ENCODE assay signal across 19 cellular contexts in genomic region chr9:14057347-14058077, GRCh38.
DNase-seq lines count a peak whose midpoint lies in the region; ATAC-seq, FAIRE-seq and TF ChIP-seq lines count a peak whose summit lies in the region.
"Had no signal": no experiment of that assay in that cellular context is flagged by ENCODE, and none has a peak within 500 bp of the region (broad histone marks: within the 10 kb centered on the region; RNA-seq: fewer than 3 reads in every experiment).

No MANE protein-coding gene starts in this region.

- peak overlapping the region in 2 of 3 experiments; percentile 13 to 25 for H3K4me3 Mint-ChIP-seq in nephron
- H3K4me3 Mint-ChIP-seq: HFFc6 had no signal

- H3K9me3 ChIP-seq in K562 (replicated peaks; ENCODE audit: control insufficient read depth, insufficient read depth, low read depth, low read length) (no peaks in the 10 kb centered on the region), esophagus squamous epithelium (no peaks in the 10 kb centered on the region)

- in situ Hi-C loops in K562 (cut with MboI) = no loop called here

- no peaks in the 10 kb centered on the region for H3K79me2 ChIP-seq in K562 (ENCODE audit: control insufficient read depth, insufficient read depth, low read length)

- intact Hi-C loops in K562 (cut with micrococcal nuclease) = no loop called here
- intact Hi-C loops in esophagus squamous epithelium (cut with DNase I) = no loop called here

- POLR2A ChIA-PET in K562 (lab: Yijun Ruan, JAX) = no interaction called here

- H3K9ac ChIP-seq in K562 (ENCODE audit: insufficient read depth in 1 of 2, low read depth in 2 of 2, low read length in 2 of 2) = no peak overlapping the region

- H3K9me3 Mint-ChIP-seq in nephron = no peaks in the 10 kb centered on the region
- H3K9me3 Mint-ChIP-seq: HFFc6 had no signal

- peaks cover 0 to 5% of the 10 kb centered on the region in 2 experiments; a peak in 3 of 5 replicates for H3K27me3 ChIP-seq in K562 (ENCODE audit: control insufficient read depth in 2 of 2, insufficient read depth in 2 of 2, low read length in 2 of 2)
- no peaks in the 10 kb centered on the region for H3K27me3 ChIP-seq in esophagus squamous epithelium

- peaks cover 81% of the 10 kb centered on the region for H3K4me1 Mint-ChIP-seq in nephron

- no peak for TF ChIP-seq POLR2A in K562 (conservative IDR thresholded peaks at IDR 0.05)
- no peak for TF ChIP-seq POLR2A in esophagus squamous epithelium (IDR thresholded peaks at IDR 0.05)

- H3K36me3 ChIP-seq in K562 (ENCODE audit: control insufficient read depth, insufficient read depth, low read length) (no peaks in the 10 kb centered on the region), esophagus squamous epithelium (no peaks in the 10 kb centered on the region)

- H3K27ac ChIP-seq in K562 (ENCODE audit: extremely low read depth, low read depth, low read length) (no peak overlapping the region), esophagus squamous epithelium (no peak overlapping the region)
- H3K27ac ChIP-seq: C4-2B had no signal

- H3K27me3 Mint-ChIP-seq in nephron (ENCODE audit: low read depth) = no peaks in the 10 kb centered on the region

- no peak for TF ChIP-seq CTCF in K562 (IDR thresholded peaks at IDR 0.05 in 2 of 3, conservative IDR thresholded peaks at IDR 0.05 in 1 of 3; ENCODE audit: insufficient read depth in 2 of 3, low read depth in 1 of 3, low read length in 3 of 3)
- no peak for TF ChIP-seq CTCF in nephron (IDR thresholded peaks at IDR 0.05; ENCODE audit: unreplicated experiment in 3 of 3)
- no peak for TF ChIP-seq CTCF in GM20000 (IDR thresholded peaks at IDR 0.05; ENCODE audit: extremely low read depth, missing control alignments)
- no peak for TF ChIP-seq CTCF in esophagus squamous epithelium (IDR thresholded peaks at IDR 0.05)

- DNase-seq in ELF-1 (ENCODE audit: low read depth, low spot score) = peak; percentile 15
- peak; percentile 86 for DNase-seq in NCI-H446 treated with DMSO at 0.1 percent for 48 hours (lab: John Stamatoyannopoulos, UW)
- no peak for DNase-seq in K562 (ENCODE audit: extremely low read depth in 1 of 4, low spot score in 3 of 4)
- DNase-seq in GM20000 (ENCODE audit: low spot score) = no peak
- no peak for DNase-seq in esophagus squamous epithelium (lab: John Stamatoyannopoulos, UW)
- DNase-seq: ACHN, DND-41, H7, HFFc6, NCI-H187, NCI-H2107, NCI-H2227 treated with DMSO at 0.1 percent for 48 hours, NCI-H774, OCI-M1, Right ventricle myocardium superior had no signal

- no peaks in the 10 kb centered on the region for H3K36me3 Mint-ChIP-seq in nephron (ENCODE audit: low read depth)

- H2AFZ ChIP-seq in K562 (ENCODE audit: low read depth, low read length) = no peak overlapping the region

- ATAC-seq in K562 (no peak), GM19467 (IDR thresholded peaks at IDR 0.05; ENCODE audit: unreplicated experiment) (no peak)

- H3K4me2 ChIP-seq in K562 (ENCODE audit: insufficient read depth, low read length) = no peak overlapping the region

- 12% methylated on average over 7 of the region's 9 CpGs for WGBS in K562 (ENCODE audit: insufficient coverage, low coverage, missing lambda C conversion rate)
- WGBS in esophagus squamous epithelium, 2 donors = 78 to 86% methylated on average over 9 of the region's 9 CpGs

- H4K20me1 ChIP-seq in K562 (replicated peaks; ENCODE audit: control insufficient read depth, insufficient read depth, low read length) = no peaks in the 10 kb centered on the region

- H3K27ac Mint-ChIP-seq in nephron = peak overlapping the region; percentile 92 to 95 (median 95)
- H3K27ac Mint-ChIP-seq: HFFc6 had no signal

- no peak for FAIRE-seq in K562 (lab: Jason Lieb, UNC)
- FAIRE-seq: G401.6 had no signal

- H3K4me3 ChIP-seq in K562 = no peak overlapping the region
- H3K4me3 ChIP-seq in esophagus squamous epithelium = no peak overlapping the region

- H3K4me1 ChIP-seq in K562 (replicated peaks in 1 of 2; ENCODE audit: control insufficient read depth in 2 of 2, insufficient read depth in 2 of 2, low read length in 2 of 2) (no peaks in the 10 kb centered on the region), esophagus squamous epithelium (peaks cover 0 to 3% (median 0%) of the 10 kb centered on the region in 3 donors)

- no peak for TF ChIP-seq EP300 in K562 (IDR thresholded peaks at IDR 0.05; ENCODE audit: low read length)

- no peak for TF ChIP-seq RAD21 in K562 (CRISPR knock-in tag; conservative IDR thresholded peaks at IDR 0.05 in 1 of 2, IDR thresholded peaks at IDR 0.05 in 1 of 2)

- BruUV-seq in K562 (replicated peaks; lab: Mats Ljungman, UMichigan) = no TSS peak

- CTCF ChIA-PET in K562 (lab: Yijun Ruan, JAX; ENCODE audit: low intra/inter-chr PET ratio) = no interaction called here

- H3K9me1 ChIP-seq in K562 (ENCODE audit: control insufficient read depth, insufficient read depth, low read length) = no peaks in the 10 kb centered on the region

TF ChIP-seq in K562, 482 proteins besides CTCF, POLR2A, EP300 and RAD21:
- TF ChIP-seq HDAC1 (IDR thresholded peaks at IDR 0.05) = no peak
- no peak for TF ChIP-seq TOE1 (IDR thresholded peaks at IDR 0.05; ENCODE audit: borderline replicate concordance)
- TF ChIP-seq TOE1 (CRISPR knock-in tag; IDR thresholded peaks at IDR 0.05; ENCODE audit: borderline replicate concordance, low read depth) = no peak
- no peak for TF ChIP-seq ZNF511 (CRISPR knock-in tag; IDR thresholded peaks at IDR 0.05)
- TF ChIP-seq PBX2 (CRISPR knock-in tag; IDR thresholded peaks at IDR 0.05; ENCODE audit: low read depth) = no peak
- TF ChIP-seq PBX2 (tag; conservative IDR thresholded peaks at IDR 0.05; ENCODE audit: low read depth) = peak; percentile 38; the same call in 1 of the 2 replicates
- no peak for TF ChIP-seq FOXP1 (CRISPR knock-in tag; IDR thresholded peaks at IDR 0.05)
- 0 out of 2 replicates have a peak, but pooled peaks have one; percentile 22 for TF ChIP-seq L3MBTL2 (IDR thresholded peaks at IDR 0.05)
- TF ChIP-seq SIRT6 (IDR thresholded peaks at IDR 0.05; ENCODE audit: low read depth, low read length) = no peak
- TF ChIP-seq CGGBP1 (CRISPR knock-in tag; IDR thresholded peaks at IDR 0.05) = no peak
TF ChIP-seq in K562: peak in this region for 2.

Comparison
In these comparisons a context has a peak if more than half of its experiments do, and no peak if none do; other contexts are left out.
1. DNase-seq: peak in ELF-1 (single experiment) and NCI-H446 treated with DMSO at 0.1 percent for 48 hours (single experiment); none in K562 (0 of 4), GM20000 (single experiment) and esophagus squamous epithelium (single experiment).